8 cellular contexts compared by ENCODE assay signal in genomic region chr11:77637345-77638165, GRCh38. TPM values are rescaled to one million over a fixed set of nuclear protein-coding genes. Genes with fewer than 3 reads are reported as not detected.
DNase-seq lines count a peak whose midpoint lies in the region; ATAC-seq and TF ChIP-seq lines count a peak whose summit lies in the region.

A gene with protein sequence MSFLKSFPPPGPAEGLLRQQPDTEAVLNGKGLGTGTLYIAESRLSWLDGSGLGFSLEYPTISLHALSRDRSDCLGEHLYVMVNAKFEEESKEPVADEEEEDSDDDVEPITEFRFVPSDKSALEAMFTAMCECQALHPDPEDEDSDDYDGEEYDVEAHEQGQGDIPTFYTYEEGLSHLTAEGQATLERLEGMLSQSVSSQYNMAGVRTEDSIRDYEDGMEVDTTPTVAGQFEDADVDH (minus strand): TSS chr11:77637794. CDS start chr11:77637714, 80 bp downstream.

- H3K4me3 ChIP-seq in KMS-11 (IDR thresholded peaks at IDR 0.05; ENCODE audit: insufficient read depth, low read depth, low read length) (peak within 1 kb of the TSS; percentile 53), fibroblast of lung (replicated peaks in 1 of 4; ENCODE audit: control extremely low read depth in 1 of 4, insufficient read depth in 1 of 4, low read depth in 3 of 4, low read length in 4 of 4) (peak within 1 kb of the TSS; percentile 85 to 96 (median 94))
- H3K4me3 ChIP-seq in naive thymus-derived CD4-positive, alpha-beta T cell (ENCODE audit: low read length) = peak within 1 kb of the TSS; percentile 77

- peak within 1 kb of the TSS; percentile 95 for H3K27ac Mint-ChIP-seq in activated T-helper 1 cell treated with anti-CD3 and anti-CD28 coated beads, Interleukin-12 subunit alpha, Interleukin-12 subunit beta, Interleukin-2, Interleukin-4 antibody, amounts not matched to agents 30 ng/mL and 10 ng/mL and 1 ng/mL, durations not matched to agents 14 hours and 24 hours and 36 hours
- peak within 1 kb of the TSS; percentile 86 to 98 (median 95) for H3K27ac Mint-ChIP-seq in naive thymus-derived CD4-positive, alpha-beta T cell
- peak within 1 kb of the TSS; percentile 96 for H3K27ac Mint-ChIP-seq in stimulated activated naive B cell treated with anti-CD40 and anti-IgM and Interleukin-4, amounts not matched to agents 10 μg/mL and 1 μg/mL and 100 μg/mL, for 72 hours

- H3K9ac ChIP-seq in KMS-11 (peak within 1 kb of the TSS; percentile 85), fibroblast of lung (ENCODE audit: insufficient read depth, low read length) (peak within 1 kb of the TSS; percentile 80)

- peak; percentile 97 for DNase-seq in DMS53 treated with DMSO at 0.1 percent for 48 hours (lab: John Stamatoyannopoulos, UW; ENCODE audit: unreplicated experiment)
- peak; percentile 95 for DNase-seq in RKO (ENCODE audit: low spot score)
- peak; percentile 74 for DNase-seq in activated T-helper 1 cell treated with anti-CD3 and anti-CD28 coated beads, Interleukin-12 subunit alpha, Interleukin-12 subunit beta, Interleukin-2, Interleukin-4 antibody, amounts not matched to agents 30 ng/mL and 10 ng/mL and 1 ng/mL, durations not matched to agents 14 hours and 24 hours and 36 hours (ENCODE audit: low spot score)
- DNase-seq in fibroblast of lung (ENCODE audit: low read depth in 2 of 2) = peak; percentile 87 to 90
- peak; percentile 53 to 79 (median 75) for DNase-seq in naive thymus-derived CD4-positive, alpha-beta T cell
- DNase-seq in stimulated activated naive B cell treated with anti-CD40 and anti-IgM and Interleukin-4, amounts not matched to agents 10 μg/mL and 1 μg/mL and 100 μg/mL, for 72 hours = peak; percentile 87

- no peaks in the 10 kb centered on the region for H3K27me3 Mint-ChIP-seq in activated T-helper 1 cell treated with anti-CD3 and anti-CD28 coated beads, Interleukin-12 subunit alpha, Interleukin-12 subunit beta, Interleukin-2, Interleukin-4 antibody, amounts not matched to agents 30 ng/mL and 10 ng/mL and 1 ng/mL, durations not matched to agents 14 hours and 24 hours and 36 hours (ENCODE audit: insufficient read depth)
- no peaks in the 10 kb centered on the region for H3K27me3 Mint-ChIP-seq in naive thymus-derived CD4-positive, alpha-beta T cell
- H3K27me3 Mint-ChIP-seq in stimulated activated naive B cell treated with anti-CD40 and anti-IgM and Interleukin-4, amounts not matched to agents 10 μg/mL and 1 μg/mL and 100 μg/mL, for 72 hours = no peaks in the 10 kb centered on the region

- H3K27ac ChIP-seq in KMS-11 = peak within 1 kb of the TSS; percentile 60
- H3K27ac ChIP-seq in fibroblast of lung (ENCODE audit: insufficient read depth, low read length) = peak within 1 kb of the TSS; percentile 83
- peak within 1 kb of the TSS; percentile 87 for H3K27ac ChIP-seq in naive thymus-derived CD4-positive, alpha-beta T cell (ENCODE audit: low read depth, low read length)

- H3K4me1 ChIP-seq in KMS-11 (ENCODE audit: low read depth, poor library complexity, severe bottlenecking) = peaks cover 19% of the 10 kb centered on the region
- no peaks in the 10 kb centered on the region for H3K4me1 ChIP-seq in fibroblast of lung (ENCODE audit: control insufficient read depth, extremely low read depth, insufficient read depth, low read length)
- peaks cover 7 to 19% of the 10 kb centered on the region in 2 donors for H3K4me1 ChIP-seq in naive thymus-derived CD4-positive, alpha-beta T cell (ENCODE audit: control insufficient read depth in 2 of 2, insufficient read depth in 2 of 2, low read length in 2 of 2)

- H3K36me3 Mint-ChIP-seq in activated T-helper 1 cell treated with anti-CD3 and anti-CD28 coated beads, Interleukin-12 subunit alpha, Interleukin-12 subunit beta, Interleukin-2, Interleukin-4 antibody, amounts not matched to agents 30 ng/mL and 10 ng/mL and 1 ng/mL, durations not matched to agents 14 hours and 24 hours and 36 hours (ENCODE audit: low read depth) = peaks cover 28% of the 10 kb centered on the region
- peaks cover 4 to 21% (median 9%) of the 10 kb centered on the region in 5 donors for H3K36me3 Mint-ChIP-seq in naive thymus-derived CD4-positive, alpha-beta T cell
- H3K36me3 Mint-ChIP-seq in stimulated activated naive B cell treated with anti-CD40 and anti-IgM and Interleukin-4, amounts not matched to agents 10 μg/mL and 1 μg/mL and 100 μg/mL, for 72 hours = peaks cover 21 to 26% of the 10 kb centered on the region in 2 donors

- peaks cover 45% of the 10 kb centered on the region for H3K79me2 ChIP-seq in KMS-11 (ENCODE audit: insufficient read depth, low read depth)
- peaks cover 33% of the 10 kb centered on the region for H3K79me2 ChIP-seq in fibroblast of lung (ENCODE audit: control insufficient read depth, insufficient read depth, low read length)

- POLR2A ChIA-PET in naive thymus-derived CD4-positive, alpha-beta T cell (lab: Charles Lee) = interaction anchor here (0.7 to 1.6 kb wide), 4 partner anchors 14 to 766 kb away, joined by 3 read pairs; partner anchors contain the start of gene INTS4

- peak within 1 kb of the TSS; percentile 96 for H3K4me3 Mint-ChIP-seq in activated T-helper 1 cell treated with anti-CD3 and anti-CD28 coated beads, Interleukin-12 subunit alpha, Interleukin-12 subunit beta, Interleukin-2, Interleukin-4 antibody, amounts not matched to agents 30 ng/mL and 10 ng/mL and 1 ng/mL, durations not matched to agents 14 hours and 24 hours and 36 hours
- H3K4me3 Mint-ChIP-seq in naive thymus-derived CD4-positive, alpha-beta T cell = peak within 1 kb of the TSS; percentile 91 to 97 (median 96)
- H3K4me3 Mint-ChIP-seq in stimulated activated naive B cell treated with anti-CD40 and anti-IgM and Interleukin-4, amounts not matched to agents 10 μg/mL and 1 μg/mL and 100 μg/mL, for 72 hours = peak within 1 kb of the TSS; percentile 93 to 98

- peak; percentile 97 for ATAC-seq in GM21723 (IDR thresholded peaks at IDR 0.05; ENCODE audit: unreplicated experiment)
- ATAC-seq in naive thymus-derived CD4-positive, alpha-beta T cell = peak; percentile 99
- peak; percentile 97 to 98 for ATAC-seq in stimulated activated naive B cell treated with anti-CD40 and anti-IgM and Interleukin-4, amounts not matched to agents 10 μg/mL and 1 μg/mL and 100 μg/mL, for 72 hours (replicated peaks)

- CTCF ChIA-PET in naive thymus-derived CD4-positive, alpha-beta T cell (lab: Charles Lee) = no interaction called here

- H3K36me3 ChIP-seq in KMS-11 (ENCODE audit: insufficient read depth) = no peaks in the 10 kb centered on the region
- H3K36me3 ChIP-seq in fibroblast of lung (ENCODE audit: control insufficient read depth, insufficient read depth, low read length) = no peaks in the 10 kb centered on the region
- peaks cover 0 to 8% (median 3%) of the 10 kb centered on the region in 3 experiments for H3K36me3 ChIP-seq in naive thymus-derived CD4-positive, alpha-beta T cell (ENCODE audit: control insufficient read depth in 2 of 3, insufficient read depth in 3 of 3, low read length in 3 of 3)

- H2AFZ ChIP-seq in KMS-11 (ENCODE audit: low read depth) = peak within 1 kb of the TSS; percentile 94
- H2AFZ ChIP-seq in fibroblast of lung (ENCODE audit: low read length) = peak within 1 kb of the TSS; percentile 97

- no peaks in the 10 kb centered on the region for H3K9me3 ChIP-seq in fibroblast of lung (ENCODE audit: control insufficient read depth, insufficient read depth, low read depth, low read length)
- H3K9me3 ChIP-seq in naive thymus-derived CD4-positive, alpha-beta T cell (ENCODE audit: control insufficient read depth in 2 of 3, low read length in 3 of 3) = no peaks in the 10 kb centered on the region

- H3K4me2 ChIP-seq in KMS-11 (peak within 1 kb of the TSS; percentile 70), fibroblast of lung (ENCODE audit: extremely low read depth, insufficient read depth, low read length) (peak within 1 kb of the TSS; percentile 93)

- H3K27me3 ChIP-seq in KMS-11 (ENCODE audit: insufficient read depth, low read depth) (no peaks in the 10 kb centered on the region), fibroblast of lung (ENCODE audit: control insufficient read depth, insufficient read depth, low read length) (no peaks in the 10 kb centered on the region)
- no peaks in the 10 kb centered on the region for H3K27me3 ChIP-seq in naive thymus-derived CD4-positive, alpha-beta T cell (ENCODE audit: control insufficient read depth in 2 of 2, insufficient read depth in 2 of 2, low read length in 2 of 2)

- TF ChIP-seq CTCF in KMS-11 (conservative IDR thresholded peaks at IDR 0.05; ENCODE audit: low read depth, low read length) (no peak), fibroblast of lung (conservative IDR thresholded peaks at IDR 0.05 in 1 of 2, IDR thresholded peaks at IDR 0.05 in 1 of 2; ENCODE audit: low read depth in 1 of 2, low read length in 2 of 2) (no peak)

- intact Hi-C loops in activated T-helper 1 cell treated with anti-CD3 and anti-CD28 coated beads, Interleukin-12 subunit alpha, Interleukin-12 subunit beta, Interleukin-2, Interleukin-4 antibody, amounts not matched to agents 30 ng/mL and 10 ng/mL and 1 ng/mL, durations not matched to agents 14 hours and 24 hours and 36 hours (cut with micrococcal nuclease) = loop anchor here (1.0 to 5.0 kb wide), 4 partner anchors 184 to 551 kb away; partner anchors contain the start of genes AAMDC, ALG8, INTS4 and KCTD21
- intact Hi-C loops in naive thymus-derived CD4-positive, alpha-beta T cell (cut with micrococcal nuclease) = loop anchor here (1.0 to 5.0 kb wide), 9 partner anchors 15 to 1820 kb away; partner anchors contain the start of genes INTS4 (in 2 of the 2), RSF1 (in 2 of the 2), ALG8 (in 1 of the 2) and KCTD21 (in 1 of the 2)

- H4K20me1 ChIP-seq in KMS-11 (ENCODE audit: insufficient read depth) = no peaks in the 10 kb centered on the region
- no peaks in the 10 kb centered on the region for H4K20me1 ChIP-seq in fibroblast of lung (ENCODE audit: control insufficient read depth, extremely low read depth, insufficient read depth, low read length)

- peaks cover 29% of the 10 kb centered on the region for H3K4me1 Mint-ChIP-seq in activated T-helper 1 cell treated with anti-CD3 and anti-CD28 coated beads, Interleukin-12 subunit alpha, Interleukin-12 subunit beta, Interleukin-2, Interleukin-4 antibody, amounts not matched to agents 30 ng/mL and 10 ng/mL and 1 ng/mL, durations not matched to agents 14 hours and 24 hours and 36 hours (ENCODE audit: low read depth)
- peaks cover 34 to 49% (median 44%) of the 10 kb centered on the region in 7 donors for H3K4me1 Mint-ChIP-seq in naive thymus-derived CD4-positive, alpha-beta T cell
- peaks cover 18 to 27% of the 10 kb centered on the region in 2 donors for H3K4me1 Mint-ChIP-seq in stimulated activated naive B cell treated with anti-CD40 and anti-IgM and Interleukin-4, amounts not matched to agents 10 μg/mL and 1 μg/mL and 100 μg/mL, for 72 hours

- H3K9me3 Mint-ChIP-seq in activated T-helper 1 cell treated with anti-CD3 and anti-CD28 coated beads, Interleukin-12 subunit alpha, Interleukin-12 subunit beta, Interleukin-2, Interleukin-4 antibody, amounts not matched to agents 30 ng/mL and 10 ng/mL and 1 ng/mL, durations not matched to agents 14 hours and 24 hours and 36 hours = peaks cover 13% of the 10 kb centered on the region
- H3K9me3 Mint-ChIP-seq in naive thymus-derived CD4-positive, alpha-beta T cell = peaks cover 0 to 11% (median 3%) of the 10 kb centered on the region in 11 donors
- no peaks in the 10 kb centered on the region for H3K9me3 Mint-ChIP-seq in stimulated activated naive B cell treated with anti-CD40 and anti-IgM and Interleukin-4, amounts not matched to agents 10 μg/mL and 1 μg/mL and 100 μg/mL, for 72 hours

RNA-seq across cellular contexts. Expression of the gene that starts here (rescaled TPM):
- total RNA-seq in activated T-helper 1 cell treated with anti-CD3 and anti-CD28 coated beads, Interleukin-12 subunit alpha, Interleukin-12 subunit beta, Interleukin-2, Interleukin-4 antibody, amounts not matched to agents 30 ng/mL and 10 ng/mL and 1 ng/mL, durations not matched to agents 14 hours and 24 hours and 36 hours = 161 and 169 TPM in 2 replicates
- 130 and 166 TPM in 2 replicates for total RNA-seq in fibroblast of lung
- polyA plus RNA-seq in fibroblast of lung = 144 and 155 TPM in 2 replicates
- 118 and 123 TPM in 2 replicates for polyA plus RNA-seq in fibroblast of lung (2012)
- polyA minus RNA-seq in fibroblast of lung (ENCODE audit: low replicate concordance) = 17.2 and 45.3 TPM in 2 replicates
- 100 to 1,000 TPM in 4 of 5 experiments, 10 to 100 TPM in 1; 82.2 to 149 (median 113) TPM for total RNA-seq in naive thymus-derived CD4-positive, alpha-beta T cell
- 100 to 1,000 TPM; 139 to 145 TPM for polyA plus RNA-seq in naive thymus-derived CD4-positive, alpha-beta T cell

Comparison
In these comparisons a context has a peak if more than half of its experiments do, and no peak if none do; other contexts are left out.
1. Peak in every context shown above with its lines: DNase-seq, ATAC-seq, H3K4me3 ChIP-seq and H3K27ac ChIP-seq.